8 cellular contexts compared by ENCODE assay signal in the genomic region with DNA sequence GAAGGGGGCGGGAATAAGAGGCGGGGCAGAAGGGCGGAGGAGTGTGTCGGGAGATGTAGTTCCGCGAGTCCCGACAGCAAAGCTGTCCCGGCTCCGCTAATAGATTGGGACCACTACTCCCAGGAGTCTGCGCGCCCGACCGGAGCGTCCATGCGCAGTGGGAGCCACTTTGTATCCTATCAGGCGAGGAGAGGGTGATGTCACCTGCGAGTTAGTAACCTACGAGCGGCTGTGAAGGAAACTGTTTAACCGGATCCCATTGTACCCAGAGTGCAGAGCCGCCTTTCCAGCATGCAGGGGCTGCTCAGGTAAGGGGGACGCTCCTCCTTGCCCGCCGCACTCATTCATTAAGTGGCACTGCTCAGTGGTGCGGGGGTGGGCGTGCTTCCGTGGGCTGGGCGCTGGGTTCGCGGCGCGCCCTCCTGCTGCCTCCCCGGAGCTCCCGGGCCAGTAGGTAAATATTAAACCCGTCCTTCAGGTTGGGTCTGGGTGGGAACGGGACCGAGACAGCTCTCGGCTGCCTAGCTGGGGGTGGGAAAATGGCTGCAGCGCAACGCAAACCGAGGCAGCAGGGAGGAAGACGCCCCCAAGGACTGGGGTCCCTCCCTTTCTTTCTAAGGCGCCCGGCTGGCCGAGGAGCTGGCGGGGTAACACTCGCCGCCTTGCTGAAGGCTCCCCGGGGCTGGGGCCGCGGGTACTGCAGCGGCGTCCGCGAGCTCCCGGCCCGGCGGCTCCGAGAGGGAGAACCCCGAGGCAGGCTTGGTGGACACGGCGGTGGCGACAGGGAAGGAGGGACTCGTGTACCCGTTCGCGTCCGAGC. TPM values are rescaled to one million over a fixed set of nuclear protein-coding genes. Genes with fewer than 3 reads are reported as not detected.
DNase-seq lines count a peak whose midpoint lies in the region; ATAC-seq and TF ChIP-seq lines count a peak whose summit lies in the region.

A gene (plus strand): TSS at position 207 of the 820 bp plus-strand sequence. CDS start 74,811 bp downstream, outside the sequence.

- intact Hi-C loops in activated CD4-positive, alpha-beta T cell treated with anti-CD3 and anti-CD28 coated beads, Interleukin-2, amount 10 ng/mL, durations not matched to agents 24 days and 14 days (cut with micrococcal nuclease), result loop anchor here (1.0 to 5.0 kb wide), 6 partner anchors 87 to 904 kb away; a partner anchor contains a TSS

- CTCF ChIA-PET in BJ (lab: Yijun Ruan, JAX), result interaction anchor here (0.7 to 3.7 kb wide), 9 partner anchors 15 to 255 kb away, joined by 3 to 14 read pairs (median 3); no protein-coding TSS in a partner anchor

- peak; percentile 94 for DNase-seq in BJ (ENCODE audit: low read depth)
- peak; percentile 61 for DNase-seq in GM19240 (ENCODE audit: insufficient read length, low spot score)
- peak; percentile 98 to 99 for DNase-seq in NCI-H526 (lab: John Stamatoyannopoulos, UW)
- peak; percentile 99 for DNase-seq in activated CD4-positive, alpha-beta T cell treated with anti-CD3 and anti-CD28 coated beads, Interleukin-2, amount 10 ng/mL, durations not matched to agents 24 days and 14 days
- DNase-seq in cortex of kidney (lab: John Stamatoyannopoulos, UW), result peak; percentile 51
- peak; percentile 99 for DNase-seq in left lobe of liver (ENCODE audit: low spot score)
- DNase-seq in stimulated activated CD4-positive, alpha-beta T cell treated with anti-CD3 and anti-CD28 coated beads, Interleukin-2, amount 100 ng/mL, for 4 hours (ENCODE audit: low read depth), result peak; percentile 95

- peaks cover 23% of the 10 kb centered on the region for H3K27me3 ChIP-seq in BJ (ENCODE audit: control insufficient read depth, insufficient read depth, low read length)

- H3K4me1 Mint-ChIP-seq in activated CD4-positive, alpha-beta T cell treated with anti-CD3 and anti-CD28 coated beads, Interleukin-2, amount 10 ng/mL, durations not matched to agents 24 days and 14 days, result peaks cover 16% of the 10 kb centered on the region

- peak within 1 kb of the TSS; percentile 85 for H3K27ac Mint-ChIP-seq in activated CD4-positive, alpha-beta T cell treated with anti-CD3 and anti-CD28 coated beads, Interleukin-2, amount 10 ng/mL, durations not matched to agents 24 days and 14 days

- peaks cover 29% of the 10 kb centered on the region for H3K27me3 Mint-ChIP-seq in activated CD4-positive, alpha-beta T cell treated with anti-CD3 and anti-CD28 coated beads, Interleukin-2, amount 10 ng/mL, durations not matched to agents 24 days and 14 days

- H3K4me3 Mint-ChIP-seq in activated CD4-positive, alpha-beta T cell treated with anti-CD3 and anti-CD28 coated beads, Interleukin-2, amount 10 ng/mL, durations not matched to agents 24 days and 14 days, result peak within 1 kb of the TSS; percentile 98

- no peaks in the 10 kb centered on the region for H3K9me3 Mint-ChIP-seq in activated CD4-positive, alpha-beta T cell treated with anti-CD3 and anti-CD28 coated beads, Interleukin-2, amount 10 ng/mL, durations not matched to agents 24 days and 14 days

- TF ChIP-seq CTCF in BJ (IDR thresholded peaks at IDR 0.05; ENCODE audit: insufficient read depth, low read depth, low read length), result no peak

- H3K4me3 ChIP-seq in BJ (ENCODE audit: low read depth, low read length), result peak within 1 kb of the TSS; percentile 95

- POLR2A ChIA-PET in BJ (lab: Charles Lee), result interaction anchor here (0.6 kb wide), 1 partner anchor 59 kb away, joined by 9 read pairs; no protein-coding TSS in a partner anchor

- no peaks in the 10 kb centered on the region for H3K36me3 ChIP-seq in BJ (ENCODE audit: control insufficient read depth, insufficient read depth, low read length)

- peak; percentile 79 for ATAC-seq in HG03460 (IDR thresholded peaks at IDR 0.05; ENCODE audit: unreplicated experiment)
- peak; percentile 93 for ATAC-seq in left lobe of liver

- H3K36me3 Mint-ChIP-seq in activated CD4-positive, alpha-beta T cell treated with anti-CD3 and anti-CD28 coated beads, Interleukin-2, amount 10 ng/mL, durations not matched to agents 24 days and 14 days (ENCODE audit: low read depth), result no peaks in the 10 kb centered on the region

RNA-seq across cellular contexts. Expression of the gene that starts here (rescaled TPM):
- polyA plus RNA-seq in BJ (2011; rRNA removed), result 4.7 and 9.8 TPM in 2 replicates
- polyA minus RNA-seq in BJ (2011; rRNA and poly(A)+ RNA removed), result 9.8 and 10.2 TPM in 2 replicates
- total RNA-seq in activated CD4-positive, alpha-beta T cell treated with anti-CD3 and anti-CD28 coated beads, Interleukin-2, amount 10 ng/mL, durations not matched to agents 24 days and 14 days, result 4.2 and 7.2 TPM in 2 replicates
- 20.7 TPM for total RNA-seq in left lobe of liver

Comparison
In these comparisons a context has a peak if more than half of its experiments do, and no peak if none do; other contexts are left out.
1. Peak in every context shown above with its lines: DNase-seq, ATAC-seq and H3K4me3 ChIP-seq.